Comparison of ENCODE assay signal across 21 cellular contexts in the genomic region with DNA sequence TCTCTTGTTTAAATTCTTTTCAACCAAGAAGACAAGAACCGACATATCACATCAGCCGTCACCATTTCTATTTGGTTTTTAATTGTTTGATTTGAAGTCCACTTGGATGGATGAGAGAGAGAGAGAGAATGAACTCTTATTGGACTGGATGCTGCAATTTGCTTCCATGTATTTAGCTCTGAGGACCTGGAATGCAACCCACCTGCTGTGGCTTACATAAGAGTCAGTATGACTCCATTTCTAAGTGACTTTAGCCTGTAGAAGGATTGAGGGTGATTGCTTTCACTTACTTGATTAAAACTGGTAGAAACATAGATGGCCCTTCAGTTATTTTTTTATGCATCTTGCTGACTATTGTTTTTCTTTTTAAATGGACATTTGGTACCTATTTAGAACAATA.
"Had no signal": no experiment of that assay in that cellular context is flagged by ENCODE, and none has a peak within 500 bp of the region (broad histone marks: within the 10 kb centered on the region; RNA-seq: fewer than 3 reads in every experiment).

No MANE protein-coding gene starts in this region.

- H3K27me3 ChIP-seq: suprapubic skin, transverse colon, upper lobe of right lung, uterus had no signal

- H3K4me1 ChIP-seq: parathyroid adenoma, suprapubic skin, transverse colon, upper lobe of right lung, uterus had no signal

- H3K4me2 ChIP-seq: smooth muscle cell had no signal

- H3K27ac Mint-ChIP-seq: memory B cell; natural killer cell; stimulated activated naive CD8-positive, alpha-beta T cell treated with anti-CD3 and anti-CD28 coated beads, Interleukin-15, amount 100 ng/mL, for 72 hours had no signal

- H3K9ac ChIP-seq: parathyroid adenoma had no signal

- H3K27ac ChIP-seq: parathyroid adenoma, suprapubic skin, transverse colon, upper lobe of right lung, uterus had no signal

- H3K9me3 Mint-ChIP-seq: memory B cell had no signal

- H3K79me2 ChIP-seq: parathyroid adenoma had no signal

- H3K9me3 ChIP-seq: suprapubic skin, transverse colon, upper lobe of right lung, uterus had no signal

- H3K36me3 Mint-ChIP-seq: memory B cell, natural killer cell had no signal

- DNase-seq: cortex of kidney; kidney; natural killer cell; stimulated activated CD4-positive, alpha-beta T cell treated with anti-CD3 and anti-CD28 coated beads, Interleukin-12 subunit alpha, Interleukin-12 subunit beta, amount 100 ng/mL, for 4 hours; stimulated activated CD4-positive, alpha-beta T cell treated with anti-CD3 and anti-CD28 coated beads, Interleukin-1b, Interleukin-23, amount 100 ng/mL, for 48 hours; stimulated activated CD4-positive, alpha-beta T cell treated with anti-CD3 and anti-CD28 coated beads, Interleukin-4, amount 100 ng/mL, for 1 hour; stimulated activated CD8-positive, alpha-beta memory T cell treated with anti-CD3 and anti-CD28 coated beads, Interleukin-4, amount 100 ng/mL, for 48 hours; stimulated activated naive CD4-positive, alpha-beta T cell; stimulated activated naive CD8-positive, alpha-beta T cell treated with anti-CD3 and anti-CD28 coated beads, Interleukin-15, amount 100 ng/mL, for 72 hours; transverse colon; upper lobe of right lung; uterus had no signal

- H2AFZ ChIP-seq: parathyroid adenoma had no signal

- H3K4me3 Mint-ChIP-seq: natural killer cell; neural crest cell; stimulated activated naive CD8-positive, alpha-beta T cell treated with anti-CD3 and anti-CD28 coated beads, Interleukin-15, amount 100 ng/mL, for 72 hours had no signal

- ATAC-seq: left lobe of liver; natural killer cell; sciatic nerve; stimulated activated naive CD8-positive, alpha-beta T cell treated with anti-CD3 and anti-CD28 coated beads, Interleukin-15, amount 100 ng/mL, for 72 hours; upper lobe of right lung had no signal

- H3K36me3 ChIP-seq: suprapubic skin, transverse colon, upper lobe of right lung, uterus had no signal

- H3K4me3 ChIP-seq: lung, smooth muscle cell, suprapubic skin, transverse colon, upper lobe of right lung, uterus had no signal

- H3K4me1 Mint-ChIP-seq: natural killer cell; neural crest cell; stimulated activated naive CD8-positive, alpha-beta T cell treated with anti-CD3 and anti-CD28 coated beads, Interleukin-15, amount 100 ng/mL, for 72 hours had no signal

- H3K27me3 Mint-ChIP-seq: progenitor cell of endocrine pancreas; stimulated activated naive CD8-positive, alpha-beta T cell treated with anti-CD3 and anti-CD28 coated beads, Interleukin-15, amount 100 ng/mL, for 72 hours had no signal
